In the genomic region with DNA sequence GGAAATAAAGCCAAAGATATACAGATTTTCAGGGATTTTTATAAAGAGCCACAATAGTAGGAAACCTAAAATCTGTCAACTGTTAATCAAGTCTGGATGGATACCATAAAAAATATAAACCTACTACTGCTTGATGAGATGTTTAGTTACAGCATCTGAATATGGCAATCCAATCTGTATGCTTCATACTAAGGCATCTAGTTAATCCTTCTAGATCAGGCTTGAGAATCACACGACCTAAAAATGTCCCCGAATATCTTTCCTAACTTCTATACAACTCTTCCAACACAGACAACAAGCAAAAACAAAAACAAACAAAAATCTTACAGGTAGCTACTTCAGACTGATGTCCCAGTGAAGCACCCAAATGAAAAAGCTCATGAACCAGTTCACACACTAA, we compare ENCODE assay signal across 1 cellular context.
TF ChIP-seq lines count a peak whose summit lies in the region.

No MANE protein-coding gene starts in this region.

TF ChIP-seq in K562, 482 proteins besides CTCF, POLR2A, EP300 and RAD21:
- no peak for TF ChIP-seq PYGO2 (tag; IDR thresholded peaks at IDR 0.05)
- TF ChIP-seq, protein P1, sequence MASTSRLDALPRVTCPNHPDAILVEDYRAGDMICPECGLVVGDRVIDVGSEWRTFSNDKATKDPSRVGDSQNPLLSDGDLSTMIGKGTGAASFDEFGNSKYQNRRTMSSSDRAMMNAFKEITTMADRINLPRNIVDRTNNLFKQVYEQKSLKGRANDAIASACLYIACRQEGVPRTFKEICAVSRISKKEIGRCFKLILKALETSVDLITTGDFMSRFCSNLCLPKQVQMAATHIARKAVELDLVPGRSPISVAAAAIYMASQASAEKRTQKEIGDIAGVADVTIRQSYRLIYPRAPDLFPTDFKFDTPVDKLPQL (IDR thresholded peaks at IDR 0.05; ENCODE audit: extremely low read depth, insufficient read length) = no peak
